Comparison of ENCODE assay signal across 8 cellular contexts in the genomic region with DNA sequence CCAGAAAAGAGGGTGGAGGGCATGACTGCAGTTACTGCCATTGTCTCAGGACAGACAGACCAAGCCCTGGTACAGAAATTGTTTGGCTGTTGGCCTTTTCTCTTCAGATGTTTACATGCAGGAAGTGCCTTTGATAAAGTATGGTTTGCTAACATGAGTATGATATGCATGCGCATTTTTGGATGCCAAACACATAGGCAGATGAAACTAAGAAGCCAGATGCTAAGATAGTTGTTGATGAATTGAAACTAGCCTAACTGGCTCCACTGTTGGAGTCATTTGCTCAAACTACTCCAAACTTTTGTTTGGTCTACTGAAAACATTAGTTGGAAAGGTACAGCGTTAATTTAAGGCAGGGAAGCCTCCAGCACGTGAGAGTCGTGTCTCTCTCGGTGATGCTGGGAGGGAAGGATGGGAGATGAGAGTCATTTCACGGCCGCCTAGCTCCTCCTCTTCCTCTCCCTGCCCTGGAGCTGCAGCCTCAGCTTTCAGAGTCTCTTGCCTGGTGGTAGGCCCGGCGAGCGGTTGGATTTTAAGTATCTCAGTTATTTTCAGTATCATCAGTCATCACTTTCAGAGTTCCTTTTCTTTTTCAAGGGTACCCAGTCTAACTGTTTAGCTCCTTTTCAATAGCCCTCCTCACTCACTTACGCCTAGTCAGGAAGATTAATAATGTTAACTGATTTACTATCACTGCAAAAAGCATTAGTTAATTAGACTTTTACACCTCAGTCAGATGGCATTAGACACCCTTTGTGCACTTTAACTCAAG. TPM values are rescaled to one million over a fixed set of nuclear protein-coding genes. Genes with fewer than 3 reads are reported as not detected.
DNase-seq lines count a peak whose midpoint lies in the region; ATAC-seq and TF ChIP-seq lines count a peak whose summit lies in the region.

No MANE protein-coding gene starts in this region.

- TF ChIP-seq CTCF in fibroblast of villous mesenchyme (IDR thresholded peaks at IDR 0.05; ENCODE audit: insufficient read depth, low read depth, low read length) (no peak), psoas muscle (IDR thresholded peaks at IDR 0.05) (no peak)

- 14 to 20% (median 15%) methylated on average over 11 of the region's 11 CpGs for WGBS in psoas muscle, 3 donors

- no peaks in the 10 kb centered on the region for H3K9me3 ChIP-seq in psoas muscle

- peak overlapping the region; percentile 99 for H3K27ac ChIP-seq in psoas muscle

- DNase-seq in NCI-H82 (lab: John Stamatoyannopoulos, UW) (peak; percentile 69), activated T-cell treated with anti-CD3 and anti-CD28 coated beads for 48 hours (ENCODE audit: low read depth) (peak; percentile 62), fibroblast of villous mesenchyme (ENCODE audit: low read depth) (peak; percentile 69), psoas muscle (peak; percentile 59 to 76), hippocampal formation (lab: John Stamatoyannopoulos, UW) (no peak), SKM-1 treated with dmso at 0.1 percent for 144 hours (lab: John Stamatoyannopoulos, UW; ENCODE audit: unreplicated experiment) (no peak)

- peaks cover 86% of the 10 kb centered on the region for H3K4me1 ChIP-seq in psoas muscle

- peak; percentile 35 for ATAC-seq in GM18505 (IDR thresholded peaks at IDR 0.05; ENCODE audit: unreplicated experiment)
- ATAC-seq in HG02763 (IDR thresholded peaks at IDR 0.05; ENCODE audit: unreplicated experiment) = peak; percentile 39
- peak; percentile 39 to 55 (median 48) for ATAC-seq in psoas muscle

- no peaks in the 10 kb centered on the region for H3K36me3 ChIP-seq in psoas muscle (ENCODE audit: insufficient read depth in 1 of 2, low read depth in 1 of 2)

- peak overlapping the region; percentile 40 for H3K4me3 ChIP-seq in fibroblast of villous mesenchyme (ENCODE audit: low read depth, low read length)
- H3K4me3 ChIP-seq in psoas muscle = peak overlapping the region; percentile 50

- no peaks in the 10 kb centered on the region for H3K27me3 ChIP-seq in psoas muscle (ENCODE audit: insufficient read depth in 3 of 3, low read length in 2 of 3)

- intact Hi-C loops in psoas muscle (cut with DNase I) = loop anchor here (5.0 to 10.0 kb wide), 2 partner anchors 80 to 403 kb away; no protein-coding TSS in a partner anchor

- peak; percentile 72 for TF ChIP-seq POLR2A in GM18505 (IDR thresholded peaks at IDR 0.05; ENCODE audit: borderline replicate concordance, extremely low read depth, insufficient read depth, insufficient read length)

RNA-seq across cellular contexts. Expression of a gene that starts 29.8 kb away (rescaled TPM):
- total RNA-seq in fibroblast of villous mesenchyme (24.5 and 26.3 TPM in 2 replicates), psoas muscle (10 to 100 TPM; 32.7 to 49.4 (median 39.6) TPM)
- polyA plus RNA-seq in psoas muscle = 10 to 100 TPM in 1 of 3 donors, 1 to 10 TPM in 2; 4.6 to 15.1 (median 8.9) TPM

Comparison
In these comparisons a context has a peak if more than half of its experiments do, and no peak if none do; other contexts are left out.
1. DNase-seq: peak in NCI-H82 (single experiment), activated T-cell treated with anti-CD3 and anti-CD28 coated beads for 48 hours (single experiment), fibroblast of villous mesenchyme (single experiment) and psoas muscle (2 of 2); none in hippocampal formation (0 of 2) and SKM-1 treated with dmso at 0.1 percent for 144 hours (single experiment).
2. Peak in every context shown above with its lines, with median percentiles within 50 percentile points of each other: ATAC-seq.